ENCODE assay signal across 7 cellular contexts in the genomic region with DNA sequence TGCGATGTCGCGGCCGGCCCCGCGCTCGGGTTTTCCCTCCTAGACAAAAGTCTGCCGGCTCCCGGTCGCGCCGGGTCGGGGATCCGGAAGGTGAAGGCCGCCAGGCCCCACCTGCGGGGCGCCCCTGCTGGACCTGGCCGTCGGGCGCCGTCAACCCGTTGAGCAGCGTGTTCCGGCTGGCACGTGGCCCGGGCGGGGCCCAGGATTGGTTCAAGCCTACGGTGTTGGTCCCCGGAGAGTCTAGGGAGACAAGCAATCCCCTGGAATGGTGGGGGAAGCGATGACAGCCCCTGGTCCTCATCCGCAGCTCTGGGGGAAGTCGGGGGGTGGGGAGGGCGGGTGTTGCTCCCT.
A peak's percentile ranks its signal among the peaks of the same experiment; 100 is the strongest.
DNase-seq lines count a peak whose midpoint lies in the region; ATAC-seq and TF ChIP-seq lines count a peak whose summit lies in the region.
"Not testable (repeated sequence)": the region's sequence is repeated elsewhere in the genome, so short reads cannot be mapped to it uniquely, and the experiment has no call there.

No MANE protein-coding gene starts in this region.

- not testable (repeated sequence) for H3K27ac Mint-ChIP-seq in effector memory CD8-positive, alpha-beta T cell; naive thymus-derived CD8-positive, alpha-beta T cell

- not testable (repeated sequence) for H3K9me3 ChIP-seq in Panc1 (ENCODE audit: control insufficient read depth, insufficient read depth, low read depth, low read length)

- not testable (repeated sequence) for BruUV-seq in Panc1 (replicated peaks; lab: Mats Ljungman, UMichigan)

- in situ Hi-C loops in Panc1 (cut with HindIII; ENCODE audit: low pct_unique_long_range_greater_than_20kb, low sequenced_read_pairs), result not testable (repeated sequence)

- intact Hi-C loops in Panc1 (cut with micrococcal nuclease; ENCODE audit: unreplicated experiment), result not testable (repeated sequence)

- not testable (repeated sequence) for H3K4me1 ChIP-seq in Panc1 (ENCODE audit: control insufficient read depth, insufficient read depth, low read length)

- H3K27me3 ChIP-seq in Panc1 (ENCODE audit: control insufficient read depth, insufficient read depth, low read length), result not testable (repeated sequence)

- H3K4me3 Mint-ChIP-seq in effector memory CD8-positive, alpha-beta T cell; naive thymus-derived CD8-positive, alpha-beta T cell: not testable (repeated sequence)

- POLR2A ChIA-PET in Panc1 (lab: Charles Lee); naive thymus-derived CD8-positive, alpha-beta T cell (lab: Charles Lee): not testable (repeated sequence)

- not testable (repeated sequence) for H3K4me3 ChIP-seq in Panc1 (ENCODE audit: low read depth in 2 of 2, low read length in 2 of 2)

- not testable (repeated sequence) for H3K27ac ChIP-seq in Panc1 (ENCODE audit: low read length)

- ATAC-seq in GM18907 (IDR thresholded peaks at IDR 0.05; ENCODE audit: unreplicated experiment) (peak; percentile 79), GM21423 (IDR thresholded peaks at IDR 0.05; ENCODE audit: unreplicated experiment) (peak; percentile 68), HG02763 (IDR thresholded peaks at IDR 0.05; ENCODE audit: unreplicated experiment) (peak; percentile 54), HG03139 (IDR thresholded peaks at IDR 0.05; ENCODE audit: unreplicated experiment) (peak; percentile 72), Panc1 (peak; percentile 86)
- peak; percentile 72 for ATAC-seq in effector memory CD8-positive, alpha-beta T cell (replicated peaks)
- peak; percentile 77 to 79 for ATAC-seq in naive thymus-derived CD8-positive, alpha-beta T cell

- not testable (repeated sequence) for DNase-seq in Panc1 (ENCODE audit: low read depth, low spot score); effector memory CD8-positive, alpha-beta T cell; naive thymus-derived CD8-positive, alpha-beta T cell

- H3K27me3 Mint-ChIP-seq in effector memory CD8-positive, alpha-beta T cell; naive thymus-derived CD8-positive, alpha-beta T cell: not testable (repeated sequence)

- H3K36me3 ChIP-seq in Panc1 (ENCODE audit: control insufficient read depth, insufficient read depth, low read length), result not testable (repeated sequence)

- H3K36me3 Mint-ChIP-seq in effector memory CD8-positive, alpha-beta T cell (ENCODE audit: insufficient read depth); naive thymus-derived CD8-positive, alpha-beta T cell: not testable (repeated sequence)

- CTCF ChIA-PET in Panc1 (lab: Charles Lee), result not testable (repeated sequence)

- H3K4me1 Mint-ChIP-seq in effector memory CD8-positive, alpha-beta T cell (ENCODE audit: low read depth in 2 of 2); naive thymus-derived CD8-positive, alpha-beta T cell: not testable (repeated sequence)

- not testable (repeated sequence) for TF ChIP-seq CTCF in Panc1 (IDR thresholded peaks at IDR 0.05)

- not testable (repeated sequence) for H3K9me3 Mint-ChIP-seq in effector memory CD8-positive, alpha-beta T cell; naive thymus-derived CD8-positive, alpha-beta T cell
